In genomic region chr19:41529484-41530183, GRCh38 we compare ENCODE assay signal across 21 cellular contexts. TPM values are rescaled to one million over a fixed set of nuclear protein-coding genes. Genes with fewer than 3 reads are reported as not detected.
DNase-seq lines count a peak whose midpoint lies in the region; ATAC-seq, FAIRE-seq and TF ChIP-seq lines count a peak whose summit lies in the region.
"Had no signal": no experiment of that assay in that cellular context is flagged by ENCODE, and none has a peak within 500 bp of the region (broad histone marks: within the 10 kb centered on the region; RNA-seq: fewer than 3 reads in every experiment).

No MANE protein-coding gene starts in this region.

- intact Hi-C loops in GM12878 (cut with micrococcal nuclease; ENCODE audit: unreplicated experiment) (no loop called here), prostate gland (cut with DNase I) (no loop called here)

- no peak overlapping the region for H2AFZ ChIP-seq in GM12878 (ENCODE audit: control insufficient read depth, low read depth, low read length)

- H3K27ac Mint-ChIP-seq in activated CD8-positive, alpha-beta memory T cell treated with anti-CD3 and anti-CD28 coated beads, Interleukin-2, amount 10 ng/mL, durations not matched to agents 7 days and 5 days = peak overlapping the region; percentile 70
- peak overlapping the region in 2 of 3 donors; percentile 81 to 83 for H3K27ac Mint-ChIP-seq in IgD-negative memory B cell

- RAD21 ChIA-PET in GM12878 (lab: Charles Lee; ENCODE audit: unreplicated experiment) = no interaction called here

- in situ Hi-C loops in GM12878 (cut with MboI) = loop anchor here (10.0 kb wide), 1 partner anchor 85 kb away; the partner anchor contains the start of gene ERICH4

- H3K9me3 ChIP-seq in GM12878 (replicated peaks; ENCODE audit: control insufficient read depth, insufficient read depth, low read length) = peaks cover 25% of the 10 kb centered on the region
- no peaks in the 10 kb centered on the region for H3K9me3 ChIP-seq in skeletal muscle tissue (ENCODE audit: control insufficient read depth in 3 of 3, low read length in 3 of 3)
- H3K9me3 ChIP-seq in prostate gland = no peaks in the 10 kb centered on the region
- H3K9me3 ChIP-seq: stomach had no signal

- H3K79me2 ChIP-seq in GM12878 (ENCODE audit: control insufficient read depth, insufficient read depth, low read length) = peaks cover 6% of the 10 kb centered on the region

- H3K4me3 Mint-ChIP-seq in activated CD8-positive, alpha-beta memory T cell treated with anti-CD3 and anti-CD28 coated beads, Interleukin-2, amount 10 ng/mL, durations not matched to agents 7 days and 5 days = no peak overlapping the region
- H3K4me3 Mint-ChIP-seq in IgD-negative memory B cell = peak overlapping the region in 2 of 4 donors; percentile 11 to 82

- H3K36me3 ChIP-seq in GM12878 (ENCODE audit: control insufficient read depth in 2 of 2, insufficient read depth in 2 of 2, low read length in 1 of 2) (no peaks in the 10 kb centered on the region), skeletal muscle tissue (ENCODE audit: control insufficient read depth in 3 of 3, insufficient read depth in 3 of 3, low read length in 3 of 3) (no peaks in the 10 kb centered on the region), prostate gland (no peaks in the 10 kb centered on the region)
- H3K36me3 ChIP-seq: stomach had no signal

- no peak for TF ChIP-seq CTCF in GM12878 (IDR thresholded peaks at IDR 0.05 in 2 of 3, conservative IDR thresholded peaks at IDR 0.05 in 1 of 3; ENCODE audit: control insufficient read depth in 2 of 3, extremely low read depth in 1 of 3, insufficient read depth in 1 of 3, low read depth in 3 of 3, low read length in 3 of 3)
- TF ChIP-seq CTCF in prostate gland (IDR thresholded peaks at IDR 0.05) = no peak

- H3K27ac ChIP-seq in GM12878 (ENCODE audit: control insufficient read depth, insufficient read depth) = no peak overlapping the region; the same call in 1 of the 2 replicates
- peak overlapping the region; percentile 74 for H3K27ac ChIP-seq in skeletal muscle tissue (ENCODE audit: low read depth, low read length)
- H3K27ac ChIP-seq in prostate gland = no peak overlapping the region
- H3K27ac ChIP-seq: GM23248 had no signal

- H3K9me3 Mint-ChIP-seq in activated CD8-positive, alpha-beta memory T cell treated with anti-CD3 and anti-CD28 coated beads, Interleukin-2, amount 10 ng/mL, durations not matched to agents 7 days and 5 days (ENCODE audit: low read depth) = peaks cover 8% of the 10 kb centered on the region
- H3K9me3 Mint-ChIP-seq in IgD-negative memory B cell = peaks cover 7 to 13% (median 9%) of the 10 kb centered on the region in 3 donors

- no peaks in the 10 kb centered on the region for H4K20me1 ChIP-seq in GM12878 (ENCODE audit: control insufficient read depth, insufficient read depth)

- FAIRE-seq in GM12878 (lab: Jason Lieb, UNC) = no peak
- FAIRE-seq: A204.1, K562 had no signal

- H3K36me3 Mint-ChIP-seq in activated CD8-positive, alpha-beta memory T cell treated with anti-CD3 and anti-CD28 coated beads, Interleukin-2, amount 10 ng/mL, durations not matched to agents 7 days and 5 days = peaks cover 27% of the 10 kb centered on the region
- H3K36me3 Mint-ChIP-seq in IgD-negative memory B cell = peaks cover 2% of the 10 kb centered on the region

- H3K4me3 ChIP-seq in GM12878 (no peak overlapping the region), skeletal muscle tissue (ENCODE audit: low read length in 3 of 3) (no peak overlapping the region), prostate gland (no peak overlapping the region)
- H3K4me3 ChIP-seq: K562, stomach had no signal

- TF ChIP-seq RAD21 in GM12878 (IDR thresholded peaks at IDR 0.05; ENCODE audit: insufficient read depth, low read depth, low read length) = no peak

- 43% methylated on average over 4 of the region's 4 CpGs for WGBS in GM12878 (ENCODE audit: insufficient coverage, insufficient replicate concordance, low lambda C conversion rate, missing lambda C conversion rate)
- 87% methylated on average over 4 of the region's 4 CpGs for WGBS in prostate gland

- ATAC-seq in activated CD8-positive, alpha-beta memory T cell treated with anti-CD3 and anti-CD28 coated beads, Interleukin-2, amount 10 ng/mL, durations not matched to agents 7 days and 5 days = peak; percentile 45
- peak; percentile 51 for ATAC-seq in GM12878
- ATAC-seq: K562 had no signal

- H3K27me3 Mint-ChIP-seq in activated CD8-positive, alpha-beta memory T cell treated with anti-CD3 and anti-CD28 coated beads, Interleukin-2, amount 10 ng/mL, durations not matched to agents 7 days and 5 days = peaks cover 40% of the 10 kb centered on the region
- H3K27me3 Mint-ChIP-seq in IgD-negative memory B cell = peaks cover 2% of the 10 kb centered on the region

- BruUV-seq in GM12878 (replicated peaks; lab: Mats Ljungman, UMichigan) = no TSS peak

- peaks cover 66% of the 10 kb centered on the region for H3K4me1 Mint-ChIP-seq in activated CD8-positive, alpha-beta memory T cell treated with anti-CD3 and anti-CD28 coated beads, Interleukin-2, amount 10 ng/mL, durations not matched to agents 7 days and 5 days
- H3K4me1 Mint-ChIP-seq in IgD-negative memory B cell = peaks cover 36 to 58% (median 57%) of the 10 kb centered on the region in 3 donors

- CTCF ChIA-PET in activated CD8-positive, alpha-beta memory T cell treated with anti-CD3 and anti-CD28 coated beads, Interleukin-2, amount 10 ng/mL, durations not matched to agents 7 days and 5 days (lab: Charles Lee) = interaction anchor here (0.6 to 13.9 kb wide), 12 partner anchors 8 to 79 kb away, joined by 3 to 190 read pairs (median 4); no protein-coding TSS in a partner anchor
- CTCF ChIA-PET in GM12878 (lab: Yijun Ruan, JAX) = interaction anchor here (0.6 to 3.6 kb wide), 9 partner anchors 11 to 224 kb away, joined by 3 to 41 read pairs (median 5); partner anchors contain the start of gene DMAC2

- H3K27me3 ChIP-seq in GM12878 (replicated peaks in 1 of 2; ENCODE audit: control insufficient read depth in 2 of 2, insufficient read depth in 2 of 2, low read length in 1 of 2) = no peaks in the 10 kb centered on the region
- H3K27me3 ChIP-seq in skeletal muscle tissue (ENCODE audit: control insufficient read depth in 3 of 3, insufficient read depth in 3 of 3, low read length in 3 of 3) = peaks cover 0 to 5% (median 3%) of the 10 kb centered on the region in 3 donors
- no peaks in the 10 kb centered on the region for H3K27me3 ChIP-seq in prostate gland (replicated peaks; ENCODE audit: insufficient read depth)

- H3K9ac ChIP-seq in GM12878 (ENCODE audit: control insufficient read depth, insufficient read depth, low read length) = no peak overlapping the region
- no peak overlapping the region for H3K9ac ChIP-seq in skeletal muscle tissue (ENCODE audit: low read depth in 1 of 3, low read length in 3 of 3)
- H3K9ac ChIP-seq: GM23248 had no signal

- H3K4me1 ChIP-seq in GM12878 (ENCODE audit: control insufficient read depth, insufficient read depth, low read length) (peaks cover 45% of the 10 kb centered on the region), skeletal muscle tissue (ENCODE audit: control insufficient read depth in 3 of 3, insufficient read depth in 3 of 3, low read length in 3 of 3) (peaks cover 3 to 12% (median 6%) of the 10 kb centered on the region in 3 donors), prostate gland (replicated peaks) (no peaks in the 10 kb centered on the region)

- H3K4me2 ChIP-seq in GM12878 (ENCODE audit: control insufficient read depth, insufficient read depth) = peak overlapping the region; percentile 97; the same call in 1 of the 2 replicates

- TF ChIP-seq EP300 in GM12878 (IDR thresholded peaks at IDR 0.05; ENCODE audit: borderline replicate concordance in 1 of 2, control insufficient read depth in 1 of 2, low read depth in 2 of 2, low read length in 2 of 2) = no peak

- SMC1A ChIA-PET in GM12878 (lab: Charles Lee; ENCODE audit: uncharacterized antibody, unreplicated experiment) = interaction anchor here (0.6 to 1.2 kb wide), 3 partner anchors 19 to 79 kb away, joined by 3 to 5 read pairs (median 3); no protein-coding TSS in a partner anchor

- TF ChIP-seq POLR2A in GM12878 (IDR thresholded peaks at IDR 0.05; ENCODE audit: low read depth, low read length) = no peak; the same call in 1 of the 2 replicates
- no peak for TF ChIP-seq POLR2A in prostate gland (IDR thresholded peaks at IDR 0.05)

- DNase-seq in activated CD8-positive, alpha-beta memory T cell treated with anti-CD3 and anti-CD28 coated beads, Interleukin-2, amount 10 ng/mL, durations not matched to agents 7 days and 5 days = no peak
- no peak for DNase-seq in activated CD8-positive, alpha-beta memory T cell treated with anti-CD3 and anti-CD28 coated beads, Interleukin-2, amount 50 U/mL, for 48 hours
- no peak for DNase-seq in GM12878 (ENCODE audit: low read depth, low spot score)
- no peak for DNase-seq in central memory CD4-positive, alpha-beta T cell
- DNase-seq in prostate gland (ENCODE audit: low spot score) = no peak
- DNase-seq in NCI-H2227 treated with DMSO at 0.1 percent for 48 hours (lab: John Stamatoyannopoulos, UW) = no peak
- DNase-seq: activated CD4-positive, CD25-positive, alpha-beta regulatory T cell; activated CD8-positive, alpha-beta memory T cell treated with anti-CD3 and anti-CD28 coated beads, Interleukin-2, amount 50 U/mL, for 4 hours; GM23248; kidney glomerular epithelial cell; NCI-H2081; NCI-H524 treated with DMSO at 0.1 percent for 48 hours; OCI-M1; retina; stimulated activated CD4-positive, alpha-beta T cell treated with anti-CD3 and anti-CD28 coated beads, Interleukin-15, amount 100 ng/mL, for 24 hours; stomach had no signal

- POLR2A ChIA-PET in GM12878 (lab: Charles Lee) = interaction anchor here (1.3 to 1.6 kb wide), 2 partner anchors 8 to 17 kb away, joined by 4 to 5 read pairs; no protein-coding TSS in a partner anchor

RNA-seq across cellular contexts. Expression of gene CEACAM21, which starts 46.3 kb away (rescaled TPM):
- 10 to 100 TPM; 54.6 to 57.1 TPM for total RNA-seq in activated CD8-positive, alpha-beta memory T cell treated with anti-CD3 and anti-CD28 coated beads, Interleukin-2, amount 10 ng/mL, durations not matched to agents 7 days and 5 days
- polyA plus RNA-seq in IgD-negative memory B cell (30.8 TPM), GM12878 (2011; rRNA removed) (1.4 and 2.7 TPM in 2 replicates), GM12878 (2014; fragmentation: Illumina TruSeq; extraction: Trizol) (5.0 and 9.0 TPM in 2 replicates), GM12878 (2014; fragmentation: Nextera tagmentation; extraction: Ambion mirVana) (1 to 10 TPM in 1 of 2 experiments, under 1 TPM in 1; 0.87 to 1.0 TPM), GM12878 (2014; rRNA removed) (10.0 and 12.4 TPM in 2 replicates), GM12878 (2016; fragmentation: Nextera tagmentation; extraction: Ambion mirVana) (10 to 100 TPM; 12.1 to 12.5 TPM)
- 11.6 and 13.1 TPM in 2 replicates for total RNA-seq in GM12878 (2013; cell fraction: nucleolus; rRNA removed)
- total RNA-seq in GM12878 (2014; rRNA removed) (4.6 and 7.0 TPM in 2 replicates), GM12878 (2014; rRNA removed; fragmentation: Illumina TruSeq; extraction: Trizol) (5.4 and 7.2 TPM in 2 replicates), GM12878 (2021) (13.5 and 13.6 TPM in 2 replicates), skeletal muscle tissue (1.6 TPM), prostate gland (1 to 10 TPM in 1 of 2 donors, not detected in 1; 1.5 TPM)
- 5.9 TPM for polyA plus RNA-seq in GM12878 (2011; ENCODE audit: low read depth)
- 5.0 and 5.7 TPM in 2 replicates for polyA plus RNA-seq in GM12878 (2011; cell fraction: cytosol; rRNA removed)
- polyA plus RNA-seq in GM12878 (2011; cell fraction: nucleus; rRNA removed) = 6.1 and 7.6 TPM in 2 replicates
- 21.6 and 37.4 TPM in 2 replicates for polyA plus RNA-seq in GM12878 (2012)
- 1.5 and 5.0 TPM in 2 replicates for polyA minus RNA-seq in GM12878 (2011; rRNA and poly(A)+ RNA removed)
- 3.2 TPM in 1 of 2 replicates, not detected in the other for polyA minus RNA-seq in GM12878 (2011; cell fraction: cytosol; rRNA and poly(A)+ RNA removed)
- polyA minus RNA-seq in GM12878 (2011; cell fraction: nucleus; rRNA and poly(A)+ RNA removed) = 1.7 and 2.0 TPM in 2 replicates
- total RNA-seq: fibroblast of villous mesenchyme, GM23248 had no signal
- polyA plus RNA-seq: GM23248 had no signal
